Comparison of ENCODE assay signal across 1 cellular context in the genomic region with DNA sequence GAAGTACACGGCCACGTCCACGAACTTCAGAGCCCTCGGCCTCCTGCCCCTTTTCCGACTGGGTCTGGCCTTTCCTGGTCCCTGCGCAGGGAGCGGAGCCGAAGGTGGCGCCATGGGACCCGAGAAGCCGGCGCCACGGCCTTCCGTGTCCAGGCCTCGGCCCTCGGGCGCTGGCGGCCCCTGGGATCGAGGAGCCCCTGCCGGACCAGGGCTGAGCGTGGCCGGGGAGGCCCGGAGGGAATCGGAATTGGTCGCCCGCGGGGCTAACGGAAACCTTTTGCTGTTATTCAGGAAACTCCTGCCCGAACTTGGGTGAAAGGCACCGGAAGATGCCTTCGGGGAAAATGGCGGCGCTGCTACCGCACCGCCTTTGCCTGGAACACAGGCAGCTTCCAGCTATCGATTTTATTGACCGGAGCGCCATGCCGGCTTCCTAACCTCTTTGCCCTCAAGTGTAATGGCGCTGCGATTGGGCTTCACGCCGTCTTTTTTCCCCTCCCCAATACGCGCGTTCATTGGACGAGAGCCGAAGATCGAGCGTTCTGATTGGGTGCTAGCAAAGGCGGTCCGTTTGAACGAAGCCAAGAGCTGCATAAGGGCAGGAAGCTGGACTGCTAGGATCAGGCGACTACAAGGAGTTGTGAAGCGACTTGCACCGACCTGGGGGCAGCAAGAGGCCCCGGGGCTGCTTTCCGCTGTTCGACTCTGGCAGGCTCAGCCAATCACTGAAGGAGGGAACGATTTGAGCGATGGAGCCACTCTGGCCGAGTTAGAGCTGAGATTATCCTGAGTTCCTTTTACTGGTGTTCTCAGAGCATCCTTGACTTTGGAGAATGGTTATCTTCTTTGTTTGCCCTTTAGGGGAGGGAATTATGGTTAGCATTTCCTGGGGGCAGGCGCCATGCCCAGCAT.
TF ChIP-seq lines count a peak whose summit lies in the region.

A gene (minus strand): TSS at position 462 of the 912 bp plus-strand sequence. CDS start 348 bp downstream, at position 114.

TF ChIP-seq in K562, 482 proteins besides CTCF, POLR2A, EP300 and RAD21 (continued from another document and continues in another):
- no peak for TF ChIP-seq RBM34 (IDR thresholded peaks at IDR 0.05; ENCODE audit: borderline replicate concordance, insufficient read depth, low read length)
- no peak for TF ChIP-seq FOXP1 (CRISPR knock-in tag; IDR thresholded peaks at IDR 0.05)
- peak; percentile 83 for TF ChIP-seq LEF1 (IDR thresholded peaks at IDR 0.05)
- TF ChIP-seq, protein P1, sequence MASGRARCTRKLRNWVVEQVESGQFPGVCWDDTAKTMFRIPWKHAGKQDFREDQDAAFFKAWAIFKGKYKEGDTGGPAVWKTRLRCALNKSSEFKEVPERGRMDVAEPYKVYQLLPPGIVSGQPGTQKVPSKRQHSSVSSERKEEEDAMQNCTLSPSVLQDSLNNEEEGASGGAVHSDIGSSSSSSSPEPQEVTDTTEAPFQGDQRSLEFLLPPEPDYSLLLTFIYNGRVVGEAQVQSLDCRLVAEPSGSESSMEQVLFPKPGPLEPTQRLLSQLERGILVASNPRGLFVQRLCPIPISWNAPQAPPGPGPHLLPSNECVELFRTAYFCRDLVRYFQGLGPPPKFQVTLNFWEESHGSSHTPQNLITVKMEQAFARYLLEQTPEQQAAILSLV (tag; IDR thresholded peaks at IDR 0.05) = no peak
- TF ChIP-seq CEBPG (CRISPR knock-in tag; IDR thresholded peaks at IDR 0.05) = no peak
- TF ChIP-seq CEBPG (tag; conservative IDR thresholded peaks at IDR 0.05 in 1 of 2, IDR thresholded peaks at IDR 0.05 in 1 of 2) = no peak
- TF ChIP-seq, protein P2, sequence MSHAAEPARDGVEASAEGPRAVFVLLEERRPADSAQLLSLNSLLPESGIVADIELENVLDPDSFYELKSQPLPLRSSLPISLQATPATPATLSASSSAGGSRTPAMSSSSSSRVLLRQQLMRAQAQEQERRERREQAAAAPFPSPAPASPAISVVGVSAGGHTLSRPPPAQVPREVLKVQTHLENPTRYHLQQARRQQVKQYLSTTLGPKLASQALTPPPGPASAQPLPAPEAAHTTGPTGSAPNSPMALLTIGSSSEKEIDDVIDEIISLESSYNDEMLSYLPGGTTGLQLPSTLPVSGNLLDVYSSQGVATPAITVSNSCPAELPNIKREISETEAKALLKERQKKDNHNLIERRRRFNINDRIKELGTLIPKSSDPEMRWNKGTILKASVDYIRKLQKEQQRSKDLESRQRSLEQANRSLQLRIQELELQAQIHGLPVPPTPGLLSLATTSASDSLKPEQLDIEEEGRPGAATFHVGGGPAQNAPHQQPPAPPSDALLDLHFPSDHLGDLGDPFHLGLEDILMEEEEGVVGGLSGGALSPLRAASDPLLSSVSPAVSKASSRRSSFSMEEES (CRISPR knock-in tag; IDR thresholded peaks at IDR 0.05) = no peak
- TF ChIP-seq ZNF311 (CRISPR knock-in tag; IDR thresholded peaks at IDR 0.05) = no peak
- peak; percentile 36 to 53; a peak in 2 of 4 replicates for TF ChIP-seq MAZ (CRISPR knock-in tag; conservative IDR thresholded peaks at IDR 0.05 in 1 of 2, IDR thresholded peaks at IDR 0.05 in 1 of 2)
- TF ChIP-seq HDAC1 (IDR thresholded peaks at IDR 0.05) = peak in 1 of 2 experiments; percentile 23; a peak in 1 of 4 replicates
- TF ChIP-seq, protein P3, sequence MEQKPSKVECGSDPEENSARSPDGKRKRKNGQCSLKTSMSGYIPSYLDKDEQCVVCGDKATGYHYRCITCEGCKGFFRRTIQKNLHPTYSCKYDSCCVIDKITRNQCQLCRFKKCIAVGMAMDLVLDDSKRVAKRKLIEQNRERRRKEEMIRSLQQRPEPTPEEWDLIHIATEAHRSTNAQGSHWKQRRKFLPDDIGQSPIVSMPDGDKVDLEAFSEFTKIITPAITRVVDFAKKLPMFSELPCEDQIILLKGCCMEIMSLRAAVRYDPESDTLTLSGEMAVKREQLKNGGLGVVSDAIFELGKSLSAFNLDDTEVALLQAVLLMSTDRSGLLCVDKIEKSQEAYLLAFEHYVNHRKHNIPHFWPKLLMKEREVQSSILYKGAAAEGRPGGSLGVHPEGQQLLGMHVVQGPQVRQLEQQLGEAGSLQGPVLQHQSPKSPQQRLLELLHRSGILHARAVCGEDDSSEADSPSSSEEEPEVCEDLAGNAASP (IDR thresholded peaks at IDR 0.05) = no peak
- TF ChIP-seq, protein P4, sequence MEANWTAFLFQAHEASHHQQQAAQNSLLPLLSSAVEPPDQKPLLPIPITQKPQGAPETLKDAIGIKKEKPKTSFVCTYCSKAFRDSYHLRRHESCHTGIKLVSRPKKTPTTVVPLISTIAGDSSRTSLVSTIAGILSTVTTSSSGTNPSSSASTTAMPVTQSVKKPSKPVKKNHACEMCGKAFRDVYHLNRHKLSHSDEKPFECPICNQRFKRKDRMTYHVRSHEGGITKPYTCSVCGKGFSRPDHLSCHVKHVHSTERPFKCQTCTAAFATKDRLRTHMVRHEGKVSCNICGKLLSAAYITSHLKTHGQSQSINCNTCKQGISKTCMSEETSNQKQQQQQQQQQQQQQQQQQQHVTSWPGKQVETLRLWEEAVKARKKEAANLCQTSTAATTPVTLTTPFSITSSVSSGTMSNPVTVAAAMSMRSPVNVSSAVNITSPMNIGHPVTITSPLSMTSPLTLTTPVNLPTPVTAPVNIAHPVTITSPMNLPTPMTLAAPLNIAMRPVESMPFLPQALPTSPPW (CRISPR knock-in tag; IDR thresholded peaks at IDR 0.05) = no peak; the same call in 1 of the 2 replicates
- no peak for TF ChIP-seq ZNF121 (CRISPR knock-in tag; conservative IDR thresholded peaks at IDR 0.05)
- TF ChIP-seq KAT2B (IDR thresholded peaks at IDR 0.05; ENCODE audit: low read depth, low read length) = no peak
- TF ChIP-seq ZNF24 (IDR thresholded peaks at IDR 0.05) = no peak; the same call in 1 of the 2 replicates
- TF ChIP-seq DMBX1 (CRISPR knock-in tag; IDR thresholded peaks at IDR 0.05; ENCODE audit: borderline replicate concordance) = peak; percentile 71; the same call in 1 of the 2 replicates
- no peak for TF ChIP-seq ZNF133 (CRISPR knock-in tag; IDR thresholded peaks at IDR 0.05)
- no peak for TF ChIP-seq HEY1 (CRISPR knock-in tag; IDR thresholded peaks at IDR 0.05; ENCODE audit: borderline replicate concordance)
- no peak for TF ChIP-seq TRIM24 (IDR thresholded peaks at IDR 0.05)
- TF ChIP-seq ZNF75A (CRISPR knock-in tag; IDR thresholded peaks at IDR 0.05) = no peak
- 0 out of 2 replicates have a peak, but pooled peaks have one; percentile 73 for TF ChIP-seq CBX1 (IDR thresholded peaks at IDR 0.05; ENCODE audit: low read depth)
- TF ChIP-seq NFXL1 (CRISPR knock-in tag; IDR thresholded peaks at IDR 0.05) = no peak
- TF ChIP-seq, protein P5, sequence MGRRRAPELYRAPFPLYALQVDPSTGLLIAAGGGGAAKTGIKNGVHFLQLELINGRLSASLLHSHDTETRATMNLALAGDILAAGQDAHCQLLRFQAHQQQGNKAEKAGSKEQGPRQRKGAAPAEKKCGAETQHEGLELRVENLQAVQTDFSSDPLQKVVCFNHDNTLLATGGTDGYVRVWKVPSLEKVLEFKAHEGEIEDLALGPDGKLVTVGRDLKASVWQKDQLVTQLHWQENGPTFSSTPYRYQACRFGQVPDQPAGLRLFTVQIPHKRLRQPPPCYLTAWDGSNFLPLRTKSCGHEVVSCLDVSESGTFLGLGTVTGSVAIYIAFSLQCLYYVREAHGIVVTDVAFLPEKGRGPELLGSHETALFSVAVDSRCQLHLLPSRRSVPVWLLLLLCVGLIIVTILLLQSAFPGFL (CRISPR knock-in tag; IDR thresholded peaks at IDR 0.05) = no peak
- no peak for TF ChIP-seq ZNF778 (CRISPR knock-in tag; IDR thresholded peaks at IDR 0.05)
- TF ChIP-seq YY1 (IDR thresholded peaks at IDR 0.05; ENCODE audit: borderline replicate concordance in 1 of 3, control insufficient read depth in 1 of 3, extremely low read depth in 1 of 3, insufficient read depth in 3 of 3, insufficient read length in 1 of 3, insufficient replicate concordance in 2 of 3, low read depth in 1 of 3, low read length in 2 of 3) = peak; percentile 98 to 100 (median 99)
- no peak for TF ChIP-seq IRF2 (CRISPR knock-in tag; IDR thresholded peaks at IDR 0.05)
- TF ChIP-seq ZNF175 (CRISPR knock-in tag; IDR thresholded peaks at IDR 0.05; ENCODE audit: low read depth) = peak; percentile 73
- TF ChIP-seq SRSF7 (optimal IDR thresholded peaks at IDR 0.05; ENCODE audit: low read depth, low read length) = no peak
- TF ChIP-seq FIP1L1 (IDR thresholded peaks at IDR 0.05; ENCODE audit: low read depth, low read length, poor library complexity, severe bottlenecking) = peak; percentile 63
- no peak for TF ChIP-seq ZNF436 (CRISPR knock-in tag; IDR thresholded peaks at IDR 0.05)
- no peak for TF ChIP-seq ILK (tag; IDR thresholded peaks at IDR 0.05; ENCODE audit: borderline replicate concordance, low read depth)
- TF ChIP-seq NCOR1 (IDR thresholded peaks at IDR 0.05) = no peak
- TF ChIP-seq SNRNP70 (optimal IDR thresholded peaks at IDR 0.05; ENCODE audit: low read depth, low read length) = no peak
- no peak for TF ChIP-seq HDAC6 (IDR thresholded peaks at IDR 0.05; ENCODE audit: low read depth, low read length)
- no peak for TF ChIP-seq FUS (optimal IDR thresholded peaks at IDR 0.05; ENCODE audit: low read depth, low read length)
- TF ChIP-seq, protein P6, sequence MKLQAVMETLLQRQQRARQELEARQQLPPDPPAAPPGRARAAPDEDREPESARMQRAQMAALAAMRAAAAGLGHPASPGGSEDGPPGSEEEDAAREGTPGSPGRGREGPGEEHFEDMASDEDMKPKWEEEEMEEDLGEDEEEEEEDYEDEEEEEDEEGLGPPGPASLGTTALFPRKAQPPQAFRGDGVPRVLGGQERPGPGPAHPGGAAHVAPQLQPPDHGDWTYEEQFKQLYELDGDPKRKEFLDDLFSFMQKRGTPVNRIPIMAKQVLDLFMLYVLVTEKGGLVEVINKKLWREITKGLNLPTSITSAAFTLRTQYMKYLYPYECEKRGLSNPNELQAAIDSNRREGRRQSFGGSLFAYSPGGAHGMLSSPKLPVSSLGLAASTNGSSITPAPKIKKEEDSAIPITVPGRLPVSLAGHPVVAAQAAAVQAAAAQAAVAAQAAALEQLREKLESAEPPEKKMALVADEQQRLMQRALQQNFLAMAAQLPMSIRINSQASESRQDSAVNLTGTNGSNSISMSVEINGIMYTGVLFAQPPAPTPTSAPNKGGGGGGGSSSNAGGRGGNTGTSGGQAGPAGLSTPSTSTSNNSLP (IDR thresholded peaks at IDR 0.05; ENCODE audit: borderline replicate concordance, low read depth, low read length) = no peak
- TF ChIP-seq RB1 (IDR thresholded peaks at IDR 0.05; ENCODE audit: low read depth) = peak; percentile 53
- TF ChIP-seq HCFC1 (IDR thresholded peaks at IDR 0.05; ENCODE audit: low read depth, low read length) = peak; percentile 97
- no peak for TF ChIP-seq ZBTB7A (IDR thresholded peaks at IDR 0.05; ENCODE audit: borderline replicate concordance, control insufficient read depth, low read depth, low read length)
- no peak for TF ChIP-seq ZNF561 (CRISPR knock-in tag; conservative IDR thresholded peaks at IDR 0.05)
- TF ChIP-seq, protein P7, sequence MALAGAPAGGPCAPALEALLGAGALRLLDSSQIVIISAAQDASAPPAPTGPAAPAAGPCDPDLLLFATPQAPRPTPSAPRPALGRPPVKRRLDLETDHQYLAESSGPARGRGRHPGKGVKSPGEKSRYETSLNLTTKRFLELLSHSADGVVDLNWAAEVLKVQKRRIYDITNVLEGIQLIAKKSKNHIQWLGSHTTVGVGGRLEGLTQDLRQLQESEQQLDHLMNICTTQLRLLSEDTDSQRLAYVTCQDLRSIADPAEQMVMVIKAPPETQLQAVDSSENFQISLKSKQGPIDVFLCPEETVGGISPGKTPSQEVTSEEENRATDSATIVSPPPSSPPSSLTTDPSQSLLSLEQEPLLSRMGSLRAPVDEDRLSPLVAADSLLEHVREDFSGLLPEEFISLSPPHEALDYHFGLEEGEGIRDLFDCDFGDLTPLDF (CRISPR knock-in tag; IDR thresholded peaks at IDR 0.05) = no peak
- TF ChIP-seq CREM (IDR thresholded peaks at IDR 0.05; ENCODE audit: low read depth) = peak; percentile 83
- TF ChIP-seq, protein P8, sequence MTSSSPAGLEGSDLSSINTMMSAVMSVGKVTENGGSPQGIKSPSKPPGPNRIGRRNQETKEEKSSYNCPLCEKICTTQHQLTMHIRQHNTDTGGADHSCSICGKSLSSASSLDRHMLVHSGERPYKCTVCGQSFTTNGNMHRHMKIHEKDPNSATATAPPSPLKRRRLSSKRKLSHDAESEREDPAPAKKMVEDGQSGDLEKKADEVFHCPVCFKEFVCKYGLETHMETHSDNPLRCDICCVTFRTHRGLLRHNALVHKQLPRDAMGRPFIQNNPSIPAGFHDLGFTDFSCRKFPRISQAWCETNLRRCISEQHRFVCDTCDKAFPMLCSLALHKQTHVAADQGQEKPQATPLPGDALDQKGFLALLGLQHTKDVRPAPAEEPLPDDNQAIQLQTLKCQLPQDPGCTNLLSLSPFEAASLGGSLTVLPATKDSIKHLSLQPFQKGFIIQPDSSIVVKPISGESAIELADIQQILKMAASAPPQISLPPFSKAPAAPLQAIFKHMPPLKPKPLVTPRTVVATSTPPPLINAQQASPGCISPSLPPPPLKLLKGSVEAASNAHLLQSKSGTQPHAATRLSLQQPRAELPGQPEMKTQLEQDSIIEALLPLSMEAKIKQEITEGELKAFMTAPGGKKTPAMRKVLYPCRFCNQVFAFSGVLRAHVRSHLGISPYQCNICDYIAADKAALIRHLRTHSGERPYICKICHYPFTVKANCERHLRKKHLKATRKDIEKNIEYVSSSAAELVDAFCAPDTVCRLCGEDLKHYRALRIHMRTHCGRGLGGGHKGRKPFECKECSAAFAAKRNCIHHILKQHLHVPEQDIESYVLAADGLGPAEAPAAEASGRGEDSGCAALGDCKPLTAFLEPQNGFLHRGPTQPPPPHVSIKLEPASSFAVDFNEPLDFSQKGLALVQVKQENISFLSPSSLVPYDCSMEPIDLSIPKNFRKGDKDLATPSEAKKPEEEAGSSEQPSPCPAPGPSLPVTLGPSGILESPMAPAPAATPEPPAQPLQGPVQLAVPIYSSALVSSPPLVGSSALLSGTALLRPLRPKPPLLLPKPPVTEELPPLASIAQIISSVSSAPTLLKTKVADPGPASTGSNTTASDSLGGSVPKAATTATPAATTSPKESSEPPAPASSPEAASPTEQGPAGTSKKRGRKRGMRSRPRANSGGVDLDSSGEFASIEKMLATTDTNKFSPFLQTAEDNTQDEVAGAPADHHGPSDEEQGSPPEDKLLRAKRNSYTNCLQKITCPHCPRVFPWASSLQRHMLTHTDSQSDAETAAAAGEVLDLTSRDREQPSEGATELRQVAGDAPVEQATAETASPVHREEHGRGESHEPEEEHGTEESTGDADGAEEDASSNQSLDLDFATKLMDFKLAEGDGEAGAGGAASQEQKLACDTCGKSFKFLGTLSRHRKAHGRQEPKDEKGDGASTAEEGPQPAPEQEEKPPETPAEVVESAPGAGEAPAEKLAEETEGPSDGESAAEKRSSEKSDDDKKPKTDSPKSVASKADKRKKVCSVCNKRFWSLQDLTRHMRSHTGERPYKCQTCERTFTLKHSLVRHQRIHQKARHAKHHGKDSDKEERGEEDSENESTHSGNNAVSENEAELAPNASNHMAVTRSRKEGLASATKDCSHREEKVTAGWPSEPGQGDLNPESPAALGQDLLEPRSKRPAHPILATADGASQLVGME (CRISPR knock-in tag; IDR thresholded peaks at IDR 0.05) = no peak
- no peak for TF ChIP-seq ARID2 (IDR thresholded peaks at IDR 0.05)
- TF ChIP-seq PHB (CRISPR knock-in tag; IDR thresholded peaks at IDR 0.05) = no peak
- peak; percentile 98; the same call in 1 of the 2 replicates for TF ChIP-seq RBM14 (IDR thresholded peaks at IDR 0.05; ENCODE audit: borderline replicate concordance, insufficient read depth, low read depth, low read length)
- TF ChIP-seq NR2F6 (CRISPR knock-in tag; IDR thresholded peaks at IDR 0.05) = no peak
- TF ChIP-seq MECOM (CRISPR knock-in tag; IDR thresholded peaks at IDR 0.05) = no peak
- TF ChIP-seq CXXC5 (CRISPR knock-in tag; IDR thresholded peaks at IDR 0.05) = peak; percentile 100
